Comparison of ENCODE assay signal across 19 cellular contexts in the genomic region with DNA sequence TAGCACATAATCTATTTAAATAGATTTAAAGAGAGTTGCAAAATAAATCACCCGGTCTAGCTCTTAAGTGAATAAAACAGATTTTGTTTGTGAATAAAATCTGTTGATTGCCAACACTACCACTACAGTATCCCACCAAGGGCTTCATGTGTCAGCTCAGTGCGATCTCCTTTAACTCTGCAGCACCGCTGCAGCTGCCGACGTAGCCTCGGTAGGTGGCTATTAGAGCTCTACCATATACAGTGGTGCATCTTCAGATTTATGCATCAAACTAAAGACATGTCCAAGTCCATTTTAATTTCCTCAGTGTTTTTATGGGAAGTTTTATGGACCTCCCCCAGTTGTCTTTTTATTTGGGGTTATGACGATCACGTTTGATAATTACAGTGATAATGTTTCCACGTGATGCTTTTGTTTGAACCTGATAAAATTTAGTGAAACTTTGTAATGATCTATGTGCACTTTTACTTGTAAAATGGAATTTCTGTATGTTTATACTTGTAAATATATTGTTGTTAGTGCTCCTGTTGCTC. TPM values are rescaled to one million over a fixed set of nuclear protein-coding genes. Genes with fewer than 3 reads are reported as not detected.
A peak's percentile ranks its signal among the peaks of the same experiment; 100 is the strongest.
DNase-seq lines count a peak whose midpoint lies in the region; ATAC-seq, FAIRE-seq and TF ChIP-seq lines count a peak whose summit lies in the region.
"Had no signal": no experiment of that assay in that cellular context is flagged by ENCODE, and none has a peak within 500 bp of the region (broad histone marks: within the 10 kb centered on the region; RNA-seq: fewer than 3 reads in every experiment).

No MANE protein-coding gene starts in this region.

- no peaks in the 10 kb centered on the region for H3K27me3 ChIP-seq in GM23248 (replicated peaks; ENCODE audit: insufficient read depth)
- no peaks in the 10 kb centered on the region for H3K27me3 ChIP-seq in H1 (replicated peaks in 1 of 4; ENCODE audit: control insufficient read depth in 3 of 4, extremely low read depth in 1 of 4, insufficient read depth in 3 of 4, low read length in 3 of 4)
- H3K27me3 ChIP-seq in psoas muscle (ENCODE audit: insufficient read depth in 3 of 3, low read length in 2 of 3), result no peaks in the 10 kb centered on the region
- H3K27me3 ChIP-seq: MG63 had no signal

- no peaks in the 10 kb centered on the region for H3F3A ChIP-seq in GM23248 (ENCODE audit: insufficient read depth)

- no peak overlapping the region for H3K4me2 ChIP-seq in GM23248 (ENCODE audit: unreplicated experiment)
- H3K4me2 ChIP-seq in H1 (ENCODE audit: insufficient read depth in 1 of 2, low read depth in 2 of 2, low read length in 2 of 2), result no peak overlapping the region
- H3K4me2 ChIP-seq: KMS-11 had no signal

- no peak overlapping the region for H4K91ac ChIP-seq in H1 (replicated peaks; ENCODE audit: insufficient read length, low read length)

- H3K4me3 ChIP-seq in GM23248 (no peak overlapping the region), H1 (ENCODE audit: extremely low read depth in 1 of 4, insufficient read depth in 2 of 4, low read depth in 3 of 4, low read length in 4 of 4) (no peak overlapping the region), psoas muscle (peak overlapping the region; percentile 23)
- H3K4me3 ChIP-seq: MG63, SK-N-MC had no signal

- H3K4ac ChIP-seq in H1 (replicated peaks; ENCODE audit: insufficient read length, low read depth, low read length), result no peak overlapping the region

- peak overlapping the region; percentile 12; the same call in 1 of the 2 replicates for H2AFZ ChIP-seq in GM23248
- H2AFZ ChIP-seq in H1 (ENCODE audit: low read length), result no peak overlapping the region

- intact Hi-C loops in psoas muscle (cut with DNase I), result no loop called here

- H3K79me2 ChIP-seq in GM23248 (ENCODE audit: insufficient read depth), result no peaks in the 10 kb centered on the region
- no peaks in the 10 kb centered on the region for H3K79me2 ChIP-seq in H1 (ENCODE audit: control insufficient read depth in 1 of 2, insufficient read depth in 2 of 2, low read length in 2 of 2)

- H2BK120ac ChIP-seq in H1 (replicated peaks; ENCODE audit: low read depth, low read length), result no peak overlapping the region

- 75 to 76% methylated on average over 9 of the region's 9 CpGs for WGBS in GM23248 (ENCODE audit: low coverage in 1 of 2, low lambda C conversion rate in 2 of 2, missing lambda C conversion rate in 2 of 2), 2 experiments
- 95% methylated on average over 9 of the region's 9 CpGs; no CpG with 5 or more reads in 1 of the 2 experiments for WGBS in H1 (ENCODE audit: extremely low coverage in 1 of 2, insufficient coverage in 1 of 2, insufficient read length in 1 of 2, insufficient replicate concordance in 2 of 2, low coverage in 1 of 2, low lambda C conversion rate in 2 of 2, missing lambda C conversion rate in 1 of 2), 2 experiments
- WGBS in psoas muscle, 3 donors, result 35 to 75% (median 47%) methylated on average over 9 of the region's 9 CpGs

- TF ChIP-seq CTCF in H1 (IDR thresholded peaks at IDR 0.05; ENCODE audit: control extremely low read depth in 1 of 3, insufficient read depth in 1 of 3, low read depth in 1 of 3, low read length in 3 of 3), result no peak
- no peak for TF ChIP-seq CTCF in psoas muscle (IDR thresholded peaks at IDR 0.05)

- H3K9me3 ChIP-seq in GM23248 (ENCODE audit: low read depth) (peaks cover 3% of the 10 kb centered on the region), H1 (ENCODE audit: insufficient read depth in 2 of 2, low read depth in 1 of 2, low read length in 1 of 2) (peaks cover 0 to 4% of the 10 kb centered on the region in 2 experiments; a peak in 1 of 4 replicates), psoas muscle (peaks cover 15% of the 10 kb centered on the region)
- H3K9me3 ChIP-seq: BE2C, MG63 had no signal

- no peak overlapping the region for H3K18ac ChIP-seq in H1 (ENCODE audit: extremely low read depth, low read length)

- peak; percentile 42 to 67 (median 58) for ATAC-seq in psoas muscle
- ATAC-seq in HG02870 (IDR thresholded peaks at IDR 0.05; ENCODE audit: unreplicated experiment), result no peak
- ATAC-seq: CD8-positive, alpha-beta T cell had no signal

- H3K56ac ChIP-seq in H1 (replicated peaks; ENCODE audit: insufficient read length, low read depth, low read length), result no peak overlapping the region

- FAIRE-seq in H1 (lab: Jason Lieb, UNC), result peak; percentile 76

- H4K8ac ChIP-seq in H1 (ENCODE audit: extremely low read depth, insufficient read depth, low read length), result no peak overlapping the region

- no peak overlapping the region for H3K9ac ChIP-seq in GM23248
- H3K9ac ChIP-seq in H1 (replicated peaks in 1 of 4; ENCODE audit: extremely low read depth in 1 of 4, low read depth in 3 of 4, low read length in 3 of 4), result no peak overlapping the region
- H3K9ac ChIP-seq: KMS-11 had no signal

- H2BK15ac ChIP-seq in H1 (ENCODE audit: low read length), result no peak overlapping the region

- H3K14ac ChIP-seq in H1 (ENCODE audit: insufficient read length), result no peak overlapping the region

- no peak for TF ChIP-seq RAD21 in H1 (IDR thresholded peaks at IDR 0.05 in 1 of 2, conservative IDR thresholded peaks at IDR 0.05 in 1 of 2; ENCODE audit: low read depth in 2 of 2, low read length in 2 of 2)

- no peak for TF ChIP-seq EP300 in H1 (IDR thresholded peaks at IDR 0.05; ENCODE audit: borderline replicate concordance in 1 of 2, low read depth in 2 of 2, low read length in 2 of 2)

- H3K4me1 ChIP-seq in GM23248 (ENCODE audit: insufficient read depth) (peaks cover 2% of the 10 kb centered on the region), H1 (replicated peaks in 1 of 4; ENCODE audit: control insufficient read depth in 3 of 4, insufficient read depth in 4 of 4, low read length in 3 of 4) (no peaks in the 10 kb centered on the region), psoas muscle (peaks cover 34% of the 10 kb centered on the region)
- H3K4me1 ChIP-seq: BE2C had no signal

- no peak overlapping the region for H4K5ac ChIP-seq in H1 (ENCODE audit: insufficient read length, low read depth, low read length)

- no peak overlapping the region for H3K27ac ChIP-seq in GM23248
- H3K27ac ChIP-seq in H1 (ENCODE audit: low read depth, low read length), result no peak overlapping the region
- peak overlapping the region; percentile 70 for H3K27ac ChIP-seq in psoas muscle
- H3K27ac ChIP-seq: KMS-11, SK-N-MC had no signal

- no peaks in the 10 kb centered on the region for H3K9me2 ChIP-seq in GM23248 (ENCODE audit: insufficient read depth)

- no peak overlapping the region for H2AK5ac ChIP-seq in H1 (ENCODE audit: low read depth, low read length)

- CTCF ChIA-PET in H1 (lab: Charles Lee; ENCODE audit: partially characterized antibody), result no interaction called here

- H2BK12ac ChIP-seq in H1 (ENCODE audit: low read depth, low read length), result no peak overlapping the region

- DNase-seq in GM23248 (no peak), NCI-H82 (lab: John Stamatoyannopoulos, UW) (peak; percentile 75), H1 (ENCODE audit: low read depth in 1 of 2, low spot score in 2 of 2) (no peak), psoas muscle (no peak), OCI-M1 (lab: John Stamatoyannopoulos, UW) (no peak), HuH-7.5 (ENCODE audit: low spot score) (no peak), RPMI8226 (no peak)
- DNase-seq: BE2C; CD8-positive, alpha-beta T cell; DMS79; MG63; NCI-H1092; NCI-H2081 treated with DMSO at 0.1 percent for 48 hours; NCI-H524 treated with DMSO at 0.1 percent for 48 hours; NK-92 treated with Interleukin-12 subunit alpha and Interleukin-12 subunit beta, amount 100 ng/mL, for 24 hours had no signal

- H3K23me2 ChIP-seq in H1 (ENCODE audit: low read depth, low read length), result no peaks in the 10 kb centered on the region

- H3K36me3 ChIP-seq in GM23248 (ENCODE audit: low read depth) (no peaks in the 10 kb centered on the region), H1 (ENCODE audit: control insufficient read depth in 2 of 4, insufficient read depth in 4 of 4, low read length in 3 of 4) (peaks cover 0 to 3% (median 0%) of the 10 kb centered on the region in 4 experiments; a peak in 1 of 8 replicates), psoas muscle (ENCODE audit: insufficient read depth in 1 of 2, low read depth in 1 of 2) (no peaks in the 10 kb centered on the region)
- H3K36me3 ChIP-seq: BE2C, MG63 had no signal

- no peak overlapping the region for H3K23ac ChIP-seq in H1 (ENCODE audit: insufficient read length)

- TF ChIP-seq POLR2A in H1 (IDR thresholded peaks at IDR 0.05; ENCODE audit: control extremely low read depth in 1 of 2, low read depth in 2 of 2, low read length in 2 of 2), result no peak

- no peaks in the 10 kb centered on the region for H3K79me1 ChIP-seq in H1 (ENCODE audit: low read depth, low read length)

- H2BK20ac ChIP-seq in H1 (ENCODE audit: low read length), result no peak overlapping the region

- in situ Hi-C loops in GM23248 (cut with MboI), result no loop called here

- no peak overlapping the region for H2BK5ac ChIP-seq in H1 (ENCODE audit: low read depth, low read length)

- POLR2A ChIA-PET in H1 (lab: Charles Lee; ENCODE audit: partially characterized antibody), result interaction anchor here (0.9 kb wide), 1 partner anchor 88 kb away, joined by 3 read pairs; a partner anchor contains a TSS

- H4K20me1 ChIP-seq in GM23248 (ENCODE audit: insufficient read depth), result no peaks in the 10 kb centered on the region
- no peaks in the 10 kb centered on the region for H4K20me1 ChIP-seq in H1 (replicated peaks in 1 of 2; ENCODE audit: control insufficient read depth in 1 of 2, insufficient read depth in 2 of 2, low read length in 2 of 2)

RNA-seq across cellular contexts. Expression of a gene that starts 26.7 kb away (rescaled TPM):
- total RNA-seq in GM23248 (2014; rRNA removed; shearing (Covaris generic)), result 91.7 and 116 TPM in 2 replicates
- polyA plus RNA-seq in GM23248 (2016; fragmentation: Nextera tagmentation; extraction: Ambion mirVana), result 134 and 138 TPM in 2 replicates
- 69.7 and 70.8 TPM in 2 replicates for total RNA-seq in H1 (2021; fragmentation: NEBNext Ultra II Directional; extraction: Animal tissue kit (Norgen Biotek cat#: 25700))
- 23.2 and 40.4 TPM in 2 replicates for polyA plus RNA-seq in H1 (2011; rRNA removed)
- 43.8 TPM for polyA plus RNA-seq in H1 (2011; cell fraction: cytosol; rRNA removed)
- polyA plus RNA-seq in H1 (2011; cell fraction: nucleus; rRNA removed), result 48.3 TPM
- polyA plus RNA-seq in H1 (2012, experiment 1 of 2), result 91.7 to 138 TPM (median 105 TPM) in 4 replicates
- polyA plus RNA-seq in H1 (2012, experiment 2 of 2), result 20.4 TPM
- polyA plus RNA-seq in H1 (2013, experiment 1 of 2), result 69.2 TPM
- 73.0 TPM for polyA plus RNA-seq in H1 (2013, experiment 2 of 2)
- polyA minus RNA-seq in H1 (2011; rRNA and poly(A)+ RNA removed), result 61.5 and 77.7 TPM in 2 replicates
- 21.7 TPM for polyA minus RNA-seq in H1 (2011; cell fraction: cytosol; rRNA and poly(A)+ RNA removed)
- 27.6 TPM for polyA minus RNA-seq in H1 (2011; cell fraction: nucleus; rRNA and poly(A)+ RNA removed)
- 100 to 1,000 TPM in 3 of 4 donors, 10 to 100 TPM in 1; 77.3 to 118 (median 111) TPM for total RNA-seq in psoas muscle
- 100 to 1,000 TPM in 1 of 3 donors, 10 to 100 TPM in 2; 58.2 to 122 (median 90.4) TPM for polyA plus RNA-seq in psoas muscle

RNA-seq across cellular contexts. Expression of a gene that starts 29.7 kb away (rescaled TPM):
- not detected in 2 replicates for total RNA-seq in GM23248 (2014; rRNA removed; shearing (Covaris generic))
- not detected in 2 replicates for polyA plus RNA-seq in GM23248 (2016; fragmentation: Nextera tagmentation; extraction: Ambion mirVana)
- not detected in 2 replicates for total RNA-seq in H1 (2021; fragmentation: NEBNext Ultra II Directional; extraction: Animal tissue kit (Norgen Biotek cat#: 25700))
- 0.03 TPM in 1 of 2 replicates, not detected in the other for polyA plus RNA-seq in H1 (2011; rRNA removed)
- polyA plus RNA-seq in H1 (2011; cell fraction: cytosol; rRNA removed), result not detected
- not detected for polyA plus RNA-seq in H1 (2011; cell fraction: nucleus; rRNA removed)
- not detected in 4 replicates for polyA plus RNA-seq in H1 (2012, experiment 1 of 2)
- polyA plus RNA-seq in H1 (2012, experiment 2 of 2), result not detected
- not detected for polyA plus RNA-seq in H1 (2013, experiment 1 of 2)
- not detected for polyA plus RNA-seq in H1 (2013, experiment 2 of 2)
- not detected in 2 replicates for polyA minus RNA-seq in H1 (2011; rRNA and poly(A)+ RNA removed)
- not detected for polyA minus RNA-seq in H1 (2011; cell fraction: cytosol; rRNA and poly(A)+ RNA removed)
- not detected for polyA minus RNA-seq in H1 (2011; cell fraction: nucleus; rRNA and poly(A)+ RNA removed)
- not detected for total RNA-seq in psoas muscle
- not detected for polyA plus RNA-seq in psoas muscle
- total RNA-seq: CD8-positive, alpha-beta T cell had no signal
- polyA plus RNA-seq: AG04450 had no signal
